In the genomic region with DNA sequence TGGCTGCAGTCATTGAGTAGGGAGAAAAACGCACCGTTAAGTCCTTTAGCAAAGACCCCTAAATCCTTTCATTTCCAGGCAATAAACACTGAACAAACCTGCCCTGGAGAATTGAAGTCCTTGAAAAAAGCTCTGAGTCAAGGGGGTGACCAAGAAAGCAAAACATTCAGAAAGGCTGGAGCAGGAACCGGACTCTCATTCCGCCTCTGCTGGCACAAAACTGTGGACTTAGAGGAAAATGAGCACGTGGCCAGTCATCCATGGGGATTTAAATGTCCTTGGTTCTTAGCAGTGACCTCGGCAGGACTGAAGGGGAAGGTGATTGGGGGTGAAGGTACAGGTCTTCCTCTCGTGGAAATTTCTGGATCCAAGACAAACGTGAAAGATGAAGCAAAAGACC, we compare ENCODE assay signal across 26 cellular contexts.
DNase-seq lines count a peak whose midpoint lies in the region; ATAC-seq and TF ChIP-seq lines count a peak whose summit lies in the region.
"Had no signal": no experiment of that assay in that cellular context is flagged by ENCODE, and none has a peak within 500 bp of the region (broad histone marks: within the 10 kb centered on the region; RNA-seq: fewer than 3 reads in every experiment).

No MANE protein-coding gene starts in this region.

- H3K4me3 ChIP-seq in adrenal gland = no peak overlapping the region
- H3K4me3 ChIP-seq: A549; BLaER1 treated with 17β-estradiol and CSF1 and Interleukin-3, amounts not matched to agents 10 nM and 100 nM; HAP-1; K562; SJSA1 had no signal

- H3K27ac ChIP-seq in adrenal gland = no peak overlapping the region
- H3K27ac ChIP-seq: A549; BLaER1 treated with 17β-estradiol and CSF1 and Interleukin-3, amounts not matched to agents 10 nM and 100 nM; SJSA1 had no signal

- TF ChIP-seq POLR2A in adrenal gland (IDR thresholded peaks at IDR 0.05) = no peak

- peak overlapping the region; percentile 94 for H3K27ac Mint-ChIP-seq in nephron progenitor cell
- H3K27ac Mint-ChIP-seq: CD4-positive, alpha-beta T cell; HFFc6 had no signal

- no peaks in the 10 kb centered on the region for H3K9me3 ChIP-seq in adrenal gland (replicated peaks in 1 of 3)
- H3K9me3 ChIP-seq: A549; BLaER1 treated with 17β-estradiol and CSF1 and Interleukin-3, amounts not matched to agents 10 nM and 100 nM; HAP-1; SJSA1 had no signal

- 40 to 62% (median 47%) methylated on average over 8 of the region's 8 CpGs for WGBS in adrenal gland, 4 donors

- DNase-seq in DMS79 treated with DMSO at 0.1 percent for 48 hours (lab: John Stamatoyannopoulos, UW) (peak; percentile 69), astrocyte of the hippocampus (ENCODE audit: low read depth, low spot score) (peak; percentile 64), nephron progenitor cell (no peak), stromal cell of bone marrow (ENCODE audit: low read depth) (peak; percentile 1), adrenal gland (no peak), KBM-7 (no peak)
- DNase-seq: AML-193; CD4-positive, alpha-beta T cell; DMS53; EL; GDM1; GOT3; HFFc6; MV-4-11; NCI-H2029; NCI-H446 treated with DMSO at 0.1 percent for 48 hours; NCI-H82; NK-92 treated with Interleukin-12 subunit alpha and Interleukin-12 subunit beta, amount 100 ng/mL, for 24 hours; PC-3 had no signal

- H3K4me1 ChIP-seq in adrenal gland (replicated peaks in 1 of 2) = no peaks in the 10 kb centered on the region
- H3K4me1 ChIP-seq: HAP-1, SJSA1 had no signal

- H3K27me3 Mint-ChIP-seq in nephron progenitor cell (ENCODE audit: low read depth, poor library complexity) = peaks cover 19% of the 10 kb centered on the region

- H3K4me3 Mint-ChIP-seq in nephron progenitor cell = no peak overlapping the region
- H3K4me3 Mint-ChIP-seq: CD4-positive, alpha-beta T cell; HFFc6 had no signal

- in situ Hi-C loops in KBM-7 (cut with MboI; ENCODE audit: low pct_unique_long_range_greater_than_20kb, low sequenced_read_pairs) = no loop called here

- ATAC-seq in HG03159 (IDR thresholded peaks at IDR 0.05; ENCODE audit: unreplicated experiment) = no peak
- ATAC-seq: A549, K562, PC-3, Right ventricle myocardium inferior had no signal

- no peak for TF ChIP-seq CTCF in nephron progenitor cell (IDR thresholded peaks at IDR 0.05)
- no peak for TF ChIP-seq CTCF in adrenal gland (IDR thresholded peaks at IDR 0.05)

- peaks cover 87% of the 10 kb centered on the region for H3K4me1 Mint-ChIP-seq in nephron progenitor cell

- intact Hi-C loops in adrenal gland (cut with DNase I) = no loop called here

- no peaks in the 10 kb centered on the region for H3K27me3 ChIP-seq in adrenal gland
- H3K27me3 ChIP-seq: BLaER1 treated with 17β-estradiol and CSF1 and Interleukin-3, amounts not matched to agents 10 nM and 100 nM had no signal

- H3K9me3 Mint-ChIP-seq in nephron progenitor cell = no peaks in the 10 kb centered on the region
- H3K9me3 Mint-ChIP-seq: HFFc6 had no signal

- H3K36me3 ChIP-seq in adrenal gland (replicated peaks in 1 of 2) = no peaks in the 10 kb centered on the region
- H3K36me3 ChIP-seq: BLaER1 treated with 17β-estradiol and CSF1 and Interleukin-3, amounts not matched to agents 10 nM and 100 nM; HAP-1; SJSA1 had no signal

- H3K36me3 Mint-ChIP-seq in nephron progenitor cell (ENCODE audit: low read depth) = no peaks in the 10 kb centered on the region

Comparison
In these comparisons a context has a peak if more than half of its experiments do, and no peak if none do; other contexts are left out.
1. DNase-seq: peak in DMS79 treated with DMSO at 0.1 percent for 48 hours (single experiment), astrocyte of the hippocampus (single experiment) and stromal cell of bone marrow (single experiment); none in nephron progenitor cell (single experiment), adrenal gland (0 of 7) and KBM-7 (single experiment).